In the genomic region with DNA sequence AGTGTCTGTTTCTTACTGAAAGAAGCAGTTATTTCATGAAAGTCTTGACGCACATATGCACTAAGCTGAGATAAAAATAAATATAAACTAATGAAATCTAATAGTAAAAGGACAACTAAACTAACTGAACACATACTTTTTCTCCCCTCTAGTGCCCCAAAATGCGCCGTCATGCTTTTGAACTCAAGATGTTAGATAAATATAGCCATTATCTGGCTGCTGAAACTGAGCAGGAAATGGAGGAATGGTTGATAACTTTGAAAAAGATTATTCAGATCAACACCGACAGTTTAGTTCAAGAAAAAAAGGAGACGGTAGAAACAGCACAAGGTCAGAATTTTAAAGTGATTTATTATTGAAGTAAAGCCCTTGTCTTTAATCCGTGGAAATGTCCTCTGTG, we compare ENCODE assay signal across 19 cellular contexts.
A peak's percentile ranks its signal among the peaks of the same experiment; 100 is the strongest.
DNase-seq lines count a peak whose midpoint lies in the region; ATAC-seq and TF ChIP-seq lines count a peak whose summit lies in the region.
"Had no signal": no experiment of that assay in that cellular context is flagged by ENCODE, and none has a peak within 500 bp of the region (broad histone marks: within the 10 kb centered on the region; RNA-seq: fewer than 3 reads in every experiment).

No MANE protein-coding gene starts in this region.

- peaks cover 23% of the 10 kb centered on the region for H3K4me1 ChIP-seq in BLaER1
- H3K4me1 ChIP-seq in GM23248 (ENCODE audit: insufficient read depth), result peaks cover 12% of the 10 kb centered on the region

- TF ChIP-seq CTCF in fibroblast of villous mesenchyme (IDR thresholded peaks at IDR 0.05; ENCODE audit: insufficient read depth, low read depth, low read length), result no peak

- peaks cover 14% of the 10 kb centered on the region; the same call in 1 of the 2 replicates for H3F3A ChIP-seq in GM23248 (ENCODE audit: insufficient read depth)

- peaks cover 7% of the 10 kb centered on the region for H3K4me1 Mint-ChIP-seq in T-helper 17 cell

- intact Hi-C loops in left ventricle myocardium superior (cut with micrococcal nuclease), result no loop called here

- H3K79me2 ChIP-seq in GM23248 (ENCODE audit: insufficient read depth), result no peaks in the 10 kb centered on the region

- H3K36me3 Mint-ChIP-seq in T-helper 17 cell (ENCODE audit: low read depth), result peaks cover 2% of the 10 kb centered on the region

- DNase-seq in GM23248, result no peak
- DNase-seq in T-helper 17 cell, result no peak
- peak; percentile 70 for DNase-seq in fibroblast of villous mesenchyme (ENCODE audit: low read depth)
- DNase-seq in NCI-H510A (lab: John Stamatoyannopoulos, UW), result no peak
- no peak for DNase-seq in left ventricle myocardium superior
- DNase-seq in 8988T, result no peak
- DNase-seq: DMS79 treated with DMSO at 0.1 percent for 48 hours, MV-4-11, NCI-H1417 treated with DMSO at 0.1 percent for 48 hours, NCI-H2029, NCI-H2171 treated with DMSO at 0.1 percent for 48 hours, NCI-H446 treated with DMSO at 0.1 percent for 48 hours, NCI-H748 treated with DMSO at 0.1 percent for 48 hours had no signal

- no peaks in the 10 kb centered on the region for H3K9me3 ChIP-seq in BLaER1
- no peaks in the 10 kb centered on the region for H3K9me3 ChIP-seq in GM23248 (ENCODE audit: low read depth)
- no peaks in the 10 kb centered on the region for H3K9me3 ChIP-seq in T-helper 17 cell (ENCODE audit: control insufficient read depth, low read length, poor library complexity, severe bottlenecking)

- H3K27ac Mint-ChIP-seq in T-helper 17 cell, result peak overlapping the region; percentile 53
- H3K27ac Mint-ChIP-seq: GM23338 had no signal

- 63 to 65% methylated on average over 6 of the region's 6 CpGs for WGBS in GM23248 (ENCODE audit: low coverage in 1 of 2, low lambda C conversion rate in 2 of 2, missing lambda C conversion rate in 2 of 2), 2 experiments

- H3K27ac ChIP-seq in BLaER1 (no peak overlapping the region; the same call in 1 of the 2 replicates), GM23248 (peak overlapping the region; percentile 34)
- H3K27ac ChIP-seq: RWPE1 had no signal

- H3K4me3 Mint-ChIP-seq in T-helper 17 cell, result no peak overlapping the region
- H3K4me3 Mint-ChIP-seq: GM23338 had no signal

- H3K9ac ChIP-seq in BLaER1, result no peak overlapping the region
- H3K9ac ChIP-seq in GM23248, result no peak overlapping the region

- H3K27me3 ChIP-seq in BLaER1 (no peaks in the 10 kb centered on the region), GM23248 (replicated peaks; ENCODE audit: insufficient read depth) (no peaks in the 10 kb centered on the region)

- H3K27me3 Mint-ChIP-seq in T-helper 17 cell, result no peaks in the 10 kb centered on the region

- H3K4me2 ChIP-seq in BLaER1 (peak overlapping the region; percentile 26; the same call in 1 of the 2 replicates), GM23248 (ENCODE audit: unreplicated experiment) (no peak overlapping the region)
- H3K4me2 ChIP-seq: GM23338 had no signal

- ATAC-seq in T-helper 17 cell (no peak), left ventricle myocardium superior (no peak)
- no peak for ATAC-seq in activated CD4-positive, CD25-positive, alpha-beta regulatory T cell treated with anti-CD3 and anti-CD28 coated beads, Interleukin-2, amount 50 U/mL, for 24 hours
- ATAC-seq: GM23338, HCT116, PC-3 had no signal

- no peaks in the 10 kb centered on the region for H3K9me2 ChIP-seq in GM23248 (ENCODE audit: insufficient read depth)

- H3K4me3 ChIP-seq in BLaER1 (no peak overlapping the region), GM23248 (no peak overlapping the region), fibroblast of villous mesenchyme (ENCODE audit: low read depth, low read length) (no peak overlapping the region)
- H3K4me3 ChIP-seq: GM23338 had no signal

- H2AFZ ChIP-seq in GM23248, result no peak overlapping the region
- H2AFZ ChIP-seq: GM23338 had no signal

- H4K20me1 ChIP-seq in BLaER1 (no peaks in the 10 kb centered on the region), GM23248 (ENCODE audit: insufficient read depth) (no peaks in the 10 kb centered on the region)

- in situ Hi-C loops in GM23248 (cut with MboI), result no loop called here

- peaks cover 53% of the 10 kb centered on the region for H3K36me3 ChIP-seq in BLaER1
- H3K36me3 ChIP-seq in GM23248 (ENCODE audit: low read depth), result no peaks in the 10 kb centered on the region; the same call in 1 of the 2 replicates
